ENCODE assay signal across 1 cellular context in the genomic region with DNA sequence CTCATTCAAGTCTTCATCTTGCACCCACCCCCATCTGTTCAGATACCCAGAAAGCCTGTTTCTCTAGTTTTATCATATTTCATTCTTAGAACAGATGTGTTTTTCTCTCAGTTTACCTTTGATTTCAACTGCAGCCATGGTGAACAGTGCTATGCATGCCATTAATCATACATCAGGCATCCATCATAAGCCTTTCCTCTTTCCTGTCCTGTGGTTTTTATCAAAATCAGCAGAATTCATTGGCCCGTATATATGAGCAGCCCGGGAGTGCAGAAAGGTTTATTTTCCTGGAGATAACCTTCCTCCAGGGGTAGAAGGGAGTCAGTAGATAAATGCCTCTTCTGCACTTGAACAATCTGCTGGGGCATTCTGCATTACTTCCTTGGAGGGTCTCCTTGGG.
TF ChIP-seq lines count a peak whose summit lies in the region.

No MANE protein-coding gene starts in this region.

TF ChIP-seq in GM23338, 12 proteins besides CTCF, POLR2A, EP300 and RAD21 (continued from another document):
- TF ChIP-seq, protein P1, sequence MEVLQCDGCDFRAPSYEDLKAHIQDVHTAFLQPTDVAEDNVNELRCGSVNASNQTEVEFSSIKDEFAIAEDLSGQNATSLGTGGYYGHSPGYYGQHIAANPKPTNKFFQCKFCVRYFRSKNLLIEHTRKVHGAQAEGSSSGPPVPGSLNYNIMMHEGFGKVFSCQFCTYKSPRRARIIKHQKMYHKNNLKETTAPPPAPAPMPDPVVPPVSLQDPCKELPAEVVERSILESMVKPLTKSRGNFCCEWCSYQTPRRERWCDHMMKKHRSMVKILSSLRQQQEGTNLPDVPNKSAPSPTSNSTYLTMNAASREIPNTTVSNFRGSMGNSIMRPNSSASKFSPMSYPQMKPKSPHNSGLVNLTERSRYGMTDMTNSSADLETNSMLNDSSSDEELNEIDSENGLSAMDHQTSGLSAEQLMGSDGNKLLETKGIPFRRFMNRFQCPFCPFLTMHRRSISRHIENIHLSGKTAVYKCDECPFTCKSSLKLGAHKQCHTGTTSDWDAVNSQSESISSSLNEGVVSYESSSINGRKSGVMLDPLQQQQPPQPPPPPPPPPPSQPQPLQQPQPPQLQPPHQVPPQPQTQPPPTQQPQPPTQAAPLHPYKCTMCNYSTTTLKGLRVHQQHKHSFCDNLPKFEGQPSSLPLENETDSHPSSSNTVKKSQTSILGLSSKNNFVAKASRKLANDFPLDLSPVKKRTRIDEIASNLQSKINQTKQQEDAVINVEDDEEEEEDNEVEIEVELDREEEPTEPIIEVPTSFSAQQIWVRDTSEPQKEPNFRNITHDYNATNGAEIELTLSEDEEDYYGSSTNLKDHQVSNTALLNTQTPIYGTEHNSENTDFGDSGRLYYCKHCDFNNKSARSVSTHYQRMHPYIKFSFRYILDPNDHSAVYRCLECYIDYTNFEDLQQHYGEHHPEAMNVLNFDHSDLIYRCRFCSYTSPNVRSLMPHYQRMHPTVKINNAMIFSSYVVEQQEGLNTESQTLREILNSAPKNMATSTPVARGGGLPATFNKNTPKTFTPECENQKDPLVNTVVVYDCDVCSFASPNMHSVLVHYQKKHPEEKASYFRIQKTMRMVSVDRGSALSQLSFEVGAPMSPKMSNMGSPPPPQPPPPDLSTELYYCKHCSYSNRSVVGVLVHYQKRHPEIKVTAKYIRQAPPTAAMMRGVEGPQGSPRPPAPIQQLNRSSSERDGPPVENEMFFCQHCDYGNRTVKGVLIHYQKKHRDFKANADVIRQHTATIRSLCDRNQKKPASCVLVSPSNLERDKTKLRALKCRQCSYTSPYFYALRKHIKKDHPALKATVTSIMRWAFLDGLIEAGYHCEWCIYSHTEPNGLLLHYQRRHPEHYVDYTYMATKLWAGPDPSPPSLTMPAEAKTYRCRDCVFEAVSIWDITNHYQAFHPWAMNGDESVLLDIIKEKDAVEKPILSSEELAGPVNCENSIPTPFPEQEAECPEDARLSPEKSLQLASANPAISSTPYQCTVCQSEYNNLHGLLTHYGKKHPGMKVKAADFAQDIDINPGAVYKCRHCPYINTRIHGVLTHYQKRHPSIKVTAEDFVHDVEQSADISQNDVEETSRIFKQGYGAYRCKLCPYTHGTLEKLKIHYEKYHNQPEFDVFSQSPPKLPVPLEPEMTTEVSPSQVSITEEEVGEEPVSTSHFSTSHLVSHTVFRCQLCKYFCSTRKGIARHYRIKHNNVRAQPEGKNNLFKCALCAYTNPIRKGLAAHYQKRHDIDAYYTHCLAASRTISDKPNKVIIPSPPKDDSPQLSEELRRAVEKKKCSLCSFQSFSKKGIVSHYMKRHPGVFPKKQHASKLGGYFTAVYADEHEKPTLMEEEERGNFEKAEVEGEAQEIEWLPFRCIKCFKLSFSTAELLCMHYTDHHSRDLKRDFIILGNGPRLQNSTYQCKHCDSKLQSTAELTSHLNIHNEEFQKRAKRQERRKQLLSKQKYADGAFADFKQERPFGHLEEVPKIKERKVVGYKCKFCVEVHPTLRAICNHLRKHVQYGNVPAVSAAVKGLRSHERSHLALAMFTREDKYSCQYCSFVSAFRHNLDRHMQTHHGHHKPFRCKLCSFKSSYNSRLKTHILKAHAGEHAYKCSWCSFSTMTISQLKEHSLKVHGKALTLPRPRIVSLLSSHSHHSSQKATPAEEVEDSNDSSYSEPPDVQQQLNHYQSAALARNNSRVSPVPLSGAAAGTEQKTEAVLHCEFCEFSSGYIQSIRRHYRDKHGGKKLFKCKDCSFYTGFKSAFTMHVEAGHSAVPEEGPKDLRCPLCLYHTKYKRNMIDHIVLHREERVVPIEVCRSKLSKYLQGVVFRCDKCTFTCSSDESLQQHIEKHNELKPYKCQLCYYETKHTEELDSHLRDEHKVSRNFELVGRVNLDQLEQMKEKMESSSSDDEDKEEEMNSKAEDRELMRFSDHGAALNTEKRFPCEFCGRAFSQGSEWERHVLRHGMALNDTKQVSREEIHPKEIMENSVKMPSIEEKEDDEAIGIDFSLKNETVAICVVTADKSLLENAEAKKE (CRISPR knock-in tag; IDR thresholded peaks at IDR 0.05) = no peak
- no peak for TF ChIP-seq EZH2 (IDR thresholded peaks at IDR 0.05; ENCODE audit: low read depth, unreplicated experiment)
- no peak for TF ChIP-seq POLR2AphosphoS5 (IDR thresholded peaks at IDR 0.05; ENCODE audit: low read depth)
TF ChIP-seq in GM23338: peak in this region for 0.
